Comparison of ENCODE assay signal across 1 cellular context in the genomic region with DNA sequence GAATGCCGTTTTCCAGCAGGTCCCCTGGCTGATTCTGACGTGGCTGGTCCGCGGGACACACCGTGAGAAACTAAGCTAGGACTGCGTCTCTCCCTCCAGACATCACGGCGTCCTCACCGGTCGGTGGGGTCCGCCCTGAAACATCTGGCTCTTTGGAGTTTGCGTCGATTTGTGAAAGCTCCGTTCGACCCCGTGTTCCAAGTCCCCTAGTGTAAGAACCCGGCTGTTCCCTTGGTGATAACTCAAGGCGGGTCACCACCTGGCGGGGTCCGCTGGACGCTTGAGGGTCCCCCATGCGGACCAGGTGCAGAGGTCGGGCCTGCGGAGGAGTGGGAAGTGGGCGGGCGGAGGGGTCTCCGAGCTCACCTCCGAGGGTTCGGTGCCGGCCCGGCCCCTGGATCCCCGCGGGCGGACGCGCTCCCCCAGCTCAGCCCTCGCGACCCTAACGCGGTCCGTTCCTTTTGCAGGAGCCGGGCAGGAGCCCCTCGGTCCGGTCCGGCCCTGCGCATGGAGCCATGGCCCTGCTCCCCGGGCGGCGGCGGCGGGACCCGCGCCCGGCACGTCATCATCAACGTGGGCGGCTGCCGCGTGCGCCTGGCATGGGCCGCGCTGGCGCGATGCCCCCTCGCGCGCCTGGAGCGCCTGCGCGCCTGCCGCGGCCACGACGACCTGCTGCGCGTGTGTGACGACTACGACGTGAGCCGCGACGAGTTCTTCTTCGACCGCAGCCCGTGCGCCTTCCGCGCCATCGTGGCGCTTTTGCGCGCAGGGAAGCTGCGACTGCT.
TF ChIP-seq lines count a peak whose summit lies in the region.

No MANE protein-coding gene starts in this region.

TF ChIP-seq in GM23338, 12 proteins besides CTCF, POLR2A, EP300 and RAD21 (continued from another document):
- TF ChIP-seq, protein P1, sequence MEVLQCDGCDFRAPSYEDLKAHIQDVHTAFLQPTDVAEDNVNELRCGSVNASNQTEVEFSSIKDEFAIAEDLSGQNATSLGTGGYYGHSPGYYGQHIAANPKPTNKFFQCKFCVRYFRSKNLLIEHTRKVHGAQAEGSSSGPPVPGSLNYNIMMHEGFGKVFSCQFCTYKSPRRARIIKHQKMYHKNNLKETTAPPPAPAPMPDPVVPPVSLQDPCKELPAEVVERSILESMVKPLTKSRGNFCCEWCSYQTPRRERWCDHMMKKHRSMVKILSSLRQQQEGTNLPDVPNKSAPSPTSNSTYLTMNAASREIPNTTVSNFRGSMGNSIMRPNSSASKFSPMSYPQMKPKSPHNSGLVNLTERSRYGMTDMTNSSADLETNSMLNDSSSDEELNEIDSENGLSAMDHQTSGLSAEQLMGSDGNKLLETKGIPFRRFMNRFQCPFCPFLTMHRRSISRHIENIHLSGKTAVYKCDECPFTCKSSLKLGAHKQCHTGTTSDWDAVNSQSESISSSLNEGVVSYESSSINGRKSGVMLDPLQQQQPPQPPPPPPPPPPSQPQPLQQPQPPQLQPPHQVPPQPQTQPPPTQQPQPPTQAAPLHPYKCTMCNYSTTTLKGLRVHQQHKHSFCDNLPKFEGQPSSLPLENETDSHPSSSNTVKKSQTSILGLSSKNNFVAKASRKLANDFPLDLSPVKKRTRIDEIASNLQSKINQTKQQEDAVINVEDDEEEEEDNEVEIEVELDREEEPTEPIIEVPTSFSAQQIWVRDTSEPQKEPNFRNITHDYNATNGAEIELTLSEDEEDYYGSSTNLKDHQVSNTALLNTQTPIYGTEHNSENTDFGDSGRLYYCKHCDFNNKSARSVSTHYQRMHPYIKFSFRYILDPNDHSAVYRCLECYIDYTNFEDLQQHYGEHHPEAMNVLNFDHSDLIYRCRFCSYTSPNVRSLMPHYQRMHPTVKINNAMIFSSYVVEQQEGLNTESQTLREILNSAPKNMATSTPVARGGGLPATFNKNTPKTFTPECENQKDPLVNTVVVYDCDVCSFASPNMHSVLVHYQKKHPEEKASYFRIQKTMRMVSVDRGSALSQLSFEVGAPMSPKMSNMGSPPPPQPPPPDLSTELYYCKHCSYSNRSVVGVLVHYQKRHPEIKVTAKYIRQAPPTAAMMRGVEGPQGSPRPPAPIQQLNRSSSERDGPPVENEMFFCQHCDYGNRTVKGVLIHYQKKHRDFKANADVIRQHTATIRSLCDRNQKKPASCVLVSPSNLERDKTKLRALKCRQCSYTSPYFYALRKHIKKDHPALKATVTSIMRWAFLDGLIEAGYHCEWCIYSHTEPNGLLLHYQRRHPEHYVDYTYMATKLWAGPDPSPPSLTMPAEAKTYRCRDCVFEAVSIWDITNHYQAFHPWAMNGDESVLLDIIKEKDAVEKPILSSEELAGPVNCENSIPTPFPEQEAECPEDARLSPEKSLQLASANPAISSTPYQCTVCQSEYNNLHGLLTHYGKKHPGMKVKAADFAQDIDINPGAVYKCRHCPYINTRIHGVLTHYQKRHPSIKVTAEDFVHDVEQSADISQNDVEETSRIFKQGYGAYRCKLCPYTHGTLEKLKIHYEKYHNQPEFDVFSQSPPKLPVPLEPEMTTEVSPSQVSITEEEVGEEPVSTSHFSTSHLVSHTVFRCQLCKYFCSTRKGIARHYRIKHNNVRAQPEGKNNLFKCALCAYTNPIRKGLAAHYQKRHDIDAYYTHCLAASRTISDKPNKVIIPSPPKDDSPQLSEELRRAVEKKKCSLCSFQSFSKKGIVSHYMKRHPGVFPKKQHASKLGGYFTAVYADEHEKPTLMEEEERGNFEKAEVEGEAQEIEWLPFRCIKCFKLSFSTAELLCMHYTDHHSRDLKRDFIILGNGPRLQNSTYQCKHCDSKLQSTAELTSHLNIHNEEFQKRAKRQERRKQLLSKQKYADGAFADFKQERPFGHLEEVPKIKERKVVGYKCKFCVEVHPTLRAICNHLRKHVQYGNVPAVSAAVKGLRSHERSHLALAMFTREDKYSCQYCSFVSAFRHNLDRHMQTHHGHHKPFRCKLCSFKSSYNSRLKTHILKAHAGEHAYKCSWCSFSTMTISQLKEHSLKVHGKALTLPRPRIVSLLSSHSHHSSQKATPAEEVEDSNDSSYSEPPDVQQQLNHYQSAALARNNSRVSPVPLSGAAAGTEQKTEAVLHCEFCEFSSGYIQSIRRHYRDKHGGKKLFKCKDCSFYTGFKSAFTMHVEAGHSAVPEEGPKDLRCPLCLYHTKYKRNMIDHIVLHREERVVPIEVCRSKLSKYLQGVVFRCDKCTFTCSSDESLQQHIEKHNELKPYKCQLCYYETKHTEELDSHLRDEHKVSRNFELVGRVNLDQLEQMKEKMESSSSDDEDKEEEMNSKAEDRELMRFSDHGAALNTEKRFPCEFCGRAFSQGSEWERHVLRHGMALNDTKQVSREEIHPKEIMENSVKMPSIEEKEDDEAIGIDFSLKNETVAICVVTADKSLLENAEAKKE (CRISPR knock-in tag; IDR thresholded peaks at IDR 0.05), result no peak
- TF ChIP-seq EZH2phosphoT487 (IDR thresholded peaks at IDR 0.05; ENCODE audit: unreplicated experiment), result no peak
- no peak for TF ChIP-seq STAT1 (IDR thresholded peaks at IDR 0.05; ENCODE audit: unreplicated experiment)
- TF ChIP-seq, protein P2, sequence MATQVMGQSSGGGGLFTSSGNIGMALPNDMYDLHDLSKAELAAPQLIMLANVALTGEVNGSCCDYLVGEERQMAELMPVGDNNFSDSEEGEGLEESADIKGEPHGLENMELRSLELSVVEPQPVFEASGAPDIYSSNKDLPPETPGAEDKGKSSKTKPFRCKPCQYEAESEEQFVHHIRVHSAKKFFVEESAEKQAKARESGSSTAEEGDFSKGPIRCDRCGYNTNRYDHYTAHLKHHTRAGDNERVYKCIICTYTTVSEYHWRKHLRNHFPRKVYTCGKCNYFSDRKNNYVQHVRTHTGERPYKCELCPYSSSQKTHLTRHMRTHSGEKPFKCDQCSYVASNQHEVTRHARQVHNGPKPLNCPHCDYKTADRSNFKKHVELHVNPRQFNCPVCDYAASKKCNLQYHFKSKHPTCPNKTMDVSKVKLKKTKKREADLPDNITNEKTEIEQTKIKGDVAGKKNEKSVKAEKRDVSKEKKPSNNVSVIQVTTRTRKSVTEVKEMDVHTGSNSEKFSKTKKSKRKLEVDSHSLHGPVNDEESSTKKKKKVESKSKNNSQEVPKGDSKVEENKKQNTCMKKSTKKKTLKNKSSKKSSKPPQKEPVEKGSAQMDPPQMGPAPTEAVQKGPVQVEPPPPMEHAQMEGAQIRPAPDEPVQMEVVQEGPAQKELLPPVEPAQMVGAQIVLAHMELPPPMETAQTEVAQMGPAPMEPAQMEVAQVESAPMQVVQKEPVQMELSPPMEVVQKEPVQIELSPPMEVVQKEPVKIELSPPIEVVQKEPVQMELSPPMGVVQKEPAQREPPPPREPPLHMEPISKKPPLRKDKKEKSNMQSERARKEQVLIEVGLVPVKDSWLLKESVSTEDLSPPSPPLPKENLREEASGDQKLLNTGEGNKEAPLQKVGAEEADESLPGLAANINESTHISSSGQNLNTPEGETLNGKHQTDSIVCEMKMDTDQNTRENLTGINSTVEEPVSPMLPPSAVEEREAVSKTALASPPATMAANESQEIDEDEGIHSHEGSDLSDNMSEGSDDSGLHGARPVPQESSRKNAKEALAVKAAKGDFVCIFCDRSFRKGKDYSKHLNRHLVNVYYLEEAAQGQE (IDR thresholded peaks at IDR 0.05; ENCODE audit: unreplicated experiment), result no peak
- TF ChIP-seq, protein P3, sequence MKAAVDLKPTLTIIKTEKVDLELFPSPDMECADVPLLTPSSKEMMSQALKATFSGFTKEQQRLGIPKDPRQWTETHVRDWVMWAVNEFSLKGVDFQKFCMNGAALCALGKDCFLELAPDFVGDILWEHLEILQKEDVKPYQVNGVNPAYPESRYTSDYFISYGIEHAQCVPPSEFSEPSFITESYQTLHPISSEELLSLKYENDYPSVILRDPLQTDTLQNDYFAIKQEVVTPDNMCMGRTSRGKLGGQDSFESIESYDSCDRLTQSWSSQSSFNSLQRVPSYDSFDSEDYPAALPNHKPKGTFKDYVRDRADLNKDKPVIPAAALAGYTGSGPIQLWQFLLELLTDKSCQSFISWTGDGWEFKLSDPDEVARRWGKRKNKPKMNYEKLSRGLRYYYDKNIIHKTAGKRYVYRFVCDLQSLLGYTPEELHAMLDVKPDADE (IDR thresholded peaks at IDR 0.05), result no peak
- TF ChIP-seq ZNF114 (CRISPR knock-in tag; IDR thresholded peaks at IDR 0.05), result no peak
- no peak for TF ChIP-seq CREB1 (CRISPR knock-in tag; IDR thresholded peaks at IDR 0.05; ENCODE audit: low read depth)
- TF ChIP-seq EZH2 (IDR thresholded peaks at IDR 0.05; ENCODE audit: low read depth, unreplicated experiment), result no peak
- TF ChIP-seq ZNF331 (CRISPR knock-in tag; IDR thresholded peaks at IDR 0.05; ENCODE audit: low read depth), result no peak
- no peak for TF ChIP-seq NANOG (IDR thresholded peaks at IDR 0.05; ENCODE audit: borderline replicate concordance)
- no peak for TF ChIP-seq JUNB (IDR thresholded peaks at IDR 0.05; ENCODE audit: unreplicated experiment)
